Comparison of ENCODE assay signal across 1 cellular context in the genomic region with DNA sequence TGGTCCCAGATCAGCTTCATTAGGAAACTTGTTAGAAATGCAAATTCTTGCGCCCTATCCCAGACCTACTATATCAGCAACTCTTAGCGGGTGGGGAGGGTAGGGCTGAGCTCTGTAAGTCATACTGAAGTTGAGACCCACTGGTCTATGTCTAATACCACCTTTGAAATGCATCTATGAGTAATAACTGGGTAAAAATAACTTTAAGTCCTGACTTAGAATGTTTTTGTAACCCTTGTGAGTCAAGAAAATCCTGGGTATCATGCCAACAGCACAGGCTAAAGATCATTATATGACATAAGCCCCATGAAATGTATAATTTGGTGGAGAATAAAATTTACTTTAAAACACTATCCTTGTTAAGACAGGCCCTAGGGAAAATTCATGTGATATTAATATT.
TF ChIP-seq lines count a peak whose summit lies in the region.

No MANE protein-coding gene starts in this region.

TF ChIP-seq in HepG2, 621 proteins besides CTCF, POLR2A, EP300 and RAD21:
- no peak for TF ChIP-seq ZNF512B (CRISPR knock-in tag; IDR thresholded peaks at IDR 0.05; ENCODE audit: borderline replicate concordance)
- TF ChIP-seq PAX8 (CRISPR knock-in tag; IDR thresholded peaks at IDR 0.05; ENCODE audit: borderline replicate concordance): no peak
- TF ChIP-seq THAP8 (CRISPR knock-in tag; IDR thresholded peaks at IDR 0.05; ENCODE audit: borderline replicate concordance): no peak
- TF ChIP-seq GPN1 (CRISPR knock-in tag; IDR thresholded peaks at IDR 0.05; ENCODE audit: borderline replicate concordance): no peak
- TF ChIP-seq ZBTB7B (CRISPR knock-in tag; IDR thresholded peaks at IDR 0.05): no peak
- no peak for TF ChIP-seq ZNF142 (CRISPR knock-in tag; IDR thresholded peaks at IDR 0.05)
- TF ChIP-seq, protein P1, sequence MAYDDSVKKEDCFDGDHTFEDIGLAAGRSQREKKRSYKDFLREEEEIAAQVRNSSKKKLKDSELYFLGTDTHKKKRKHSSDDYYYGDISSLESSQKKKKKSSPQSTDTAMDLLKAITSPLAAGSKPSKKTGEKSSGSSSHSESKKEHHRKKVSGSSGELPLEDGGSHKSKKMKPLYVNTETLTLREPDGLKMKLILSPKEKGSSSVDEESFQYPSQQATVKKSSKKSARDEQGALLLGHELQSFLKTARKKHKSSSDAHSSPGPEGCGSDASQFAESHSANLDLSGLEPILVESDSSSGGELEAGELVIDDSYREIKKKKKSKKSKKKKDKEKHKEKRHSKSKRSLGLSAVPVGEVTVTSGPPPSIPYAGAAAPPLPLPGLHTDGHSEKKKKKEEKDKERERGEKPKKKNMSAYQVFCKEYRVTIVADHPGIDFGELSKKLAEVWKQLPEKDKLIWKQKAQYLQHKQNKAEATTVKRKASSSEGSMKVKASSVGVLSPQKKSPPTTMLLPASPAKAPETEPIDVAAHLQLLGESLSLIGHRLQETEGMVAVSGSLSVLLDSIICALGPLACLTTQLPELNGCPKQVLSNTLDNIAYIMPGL (CRISPR knock-in tag; IDR thresholded peaks at IDR 0.05; ENCODE audit: borderline replicate concordance in 1 of 2, low read depth in 1 of 2): no peak
